In genomic region chr15:31083394-31083790, GRCh38 we compare ENCODE assay signal across 1 cellular context.
TF ChIP-seq lines count a peak whose summit lies in the region.

No MANE protein-coding gene starts in this region.

TF ChIP-seq in K562, 482 proteins besides CTCF, POLR2A, EP300 and RAD21:
- peak; percentile 41; the same call in 1 of the 2 replicates for TF ChIP-seq NFIC (IDR thresholded peaks at IDR 0.05)
- TF ChIP-seq ZBTB5 (IDR thresholded peaks at IDR 0.05), result no peak
TF ChIP-seq in K562: peak in this region for 1.
